Comparison of ENCODE assay signal across 12 cellular contexts in genomic region chr12:553216-554000, GRCh38.
DNase-seq lines count a peak whose midpoint lies in the region; ATAC-seq and TF ChIP-seq lines count a peak whose summit lies in the region.
"Had no signal": no experiment of that assay in that cellular context is flagged by ENCODE, and none has a peak within 500 bp of the region (broad histone marks: within the 10 kb centered on the region; RNA-seq: fewer than 3 reads in every experiment).

No MANE protein-coding gene starts in this region.

- H3K27ac ChIP-seq in skeletal muscle tissue (ENCODE audit: low read depth, low read length) = peak overlapping the region; percentile 22
- H3K27ac ChIP-seq in transverse colon = no peak overlapping the region
- H3K27ac ChIP-seq: HL-60 had no signal

- H3K27me3 ChIP-seq in skeletal muscle tissue (ENCODE audit: control insufficient read depth in 3 of 3, insufficient read depth in 3 of 3, low read length in 3 of 3) = no peaks in the 10 kb centered on the region
- H3K27me3 ChIP-seq in transverse colon = no peaks in the 10 kb centered on the region

- intact Hi-C loops in activated CD4-positive, alpha-beta T cell treated with anti-CD3 and anti-CD28 coated beads for 36 hours (cut with DNase I, micrococcal nuclease) = no loop called here
- intact Hi-C loops in transverse colon (cut with DNase I; ENCODE audit: low total_unique reads) = no loop called here

- no peaks in the 10 kb centered on the region for H3K27me3 Mint-ChIP-seq in activated CD4-positive, alpha-beta T cell treated with anti-CD3 and anti-CD28 coated beads for 36 hours

- peaks cover 25 to 45% (median 29%) of the 10 kb centered on the region in 3 donors for H3K4me1 ChIP-seq in skeletal muscle tissue (ENCODE audit: control insufficient read depth in 3 of 3, insufficient read depth in 3 of 3, low read length in 3 of 3)
- peaks cover 0 to 4% (median 0%) of the 10 kb centered on the region in 4 donors for H3K4me1 ChIP-seq in transverse colon

- peaks cover 45% of the 10 kb centered on the region for H3K4me1 Mint-ChIP-seq in activated CD4-positive, alpha-beta T cell treated with anti-CD3 and anti-CD28 coated beads for 36 hours

- H3K9me3 ChIP-seq in skeletal muscle tissue (ENCODE audit: control insufficient read depth in 3 of 3, low read length in 3 of 3) = no peaks in the 10 kb centered on the region
- H3K9me3 ChIP-seq in transverse colon = no peaks in the 10 kb centered on the region

- in situ Hi-C loops in transverse colon (cut with MboI; ENCODE audit: low pct_ligation_motif_present in 1 of 4, low pct_unique_long_range_greater_than_20kb in 1 of 4, low sequenced_read_pairs in 3 of 4) = loop anchor here in 2 of 4 donors (5.0 to 25.0 kb wide), 4 partner anchors 101 to 384 kb away; partner anchors contain the start of gene RAD52 (in 1 of the 2)

- TF ChIP-seq POLR2A in erythroblast (IDR thresholded peaks at IDR 0.05; ENCODE audit: low read length) (no peak), transverse colon (IDR thresholded peaks at IDR 0.05) (no peak)

- peak; percentile 68 for DNase-seq in activated CD4-positive, alpha-beta T cell treated with anti-CD3 and anti-CD28 coated beads for 36 hours
- no peak for DNase-seq in activated CD4-positive, alpha-beta T cell treated with anti-CD3 and anti-CD28 coated beads, Interleukin-2, amount 50 U/mL, for 48 hours
- DNase-seq in KG1 (lab: John Stamatoyannopoulos, UW) (peak; percentile 67), SIG-M5 (lab: John Stamatoyannopoulos, UW) (no peak), erythroblast (lab: John Stamatoyannopoulos, UW) (no peak), transverse colon (no peak)
- peak; percentile 41 to 69 for DNase-seq in activated naive CD4-positive, alpha-beta T cell treated with anti-CD3 and anti-CD28 coated beads, Interleukin-2, amount 50 U/mL, for 72 hours (ENCODE audit: low spot score in 2 of 2)
- DNase-seq: amniotic stem cell, GF-D8, NCI-H1436 had no signal

- no peak for TF ChIP-seq CTCF in transverse colon (IDR thresholded peaks at IDR 0.05)

- H3K4me3 ChIP-seq in skeletal muscle tissue (ENCODE audit: low read length in 3 of 3) (peak overlapping the region in 1 of 3 donors; percentile 22), transverse colon (no peak overlapping the region)

- H3K36me3 Mint-ChIP-seq in activated CD4-positive, alpha-beta T cell treated with anti-CD3 and anti-CD28 coated beads for 36 hours (ENCODE audit: low read depth) = peaks cover 6% of the 10 kb centered on the region
- peaks cover 11% of the 10 kb centered on the region in 2 donors for H3K36me3 Mint-ChIP-seq in activated naive CD4-positive, alpha-beta T cell treated with anti-CD3 and anti-CD28 coated beads, Interleukin-2, amount 50 U/mL, for 72 hours

- peaks cover 0 to 6% (median 2%) of the 10 kb centered on the region in 3 donors for H3K36me3 ChIP-seq in skeletal muscle tissue (ENCODE audit: control insufficient read depth in 3 of 3, insufficient read depth in 3 of 3, low read length in 3 of 3)
- H3K36me3 ChIP-seq in transverse colon = no peaks in the 10 kb centered on the region

- H3K9me3 Mint-ChIP-seq in activated CD4-positive, alpha-beta T cell treated with anti-CD3 and anti-CD28 coated beads for 36 hours (ENCODE audit: low read depth) = no peaks in the 10 kb centered on the region
- H3K9me3 Mint-ChIP-seq in activated naive CD4-positive, alpha-beta T cell treated with anti-CD3 and anti-CD28 coated beads, Interleukin-2, amount 50 U/mL, for 72 hours = no peaks in the 10 kb centered on the region

- H3K27ac Mint-ChIP-seq in activated CD4-positive, alpha-beta T cell treated with anti-CD3 and anti-CD28 coated beads for 36 hours = peak overlapping the region; percentile 91
- peak overlapping the region; percentile 93 to 94 for H3K27ac Mint-ChIP-seq in activated naive CD4-positive, alpha-beta T cell treated with anti-CD3 and anti-CD28 coated beads, Interleukin-2, amount 50 U/mL, for 72 hours

- CTCF ChIA-PET in activated CD4-positive, alpha-beta T cell treated with anti-CD3 and anti-CD28 coated beads for 36 hours (lab: Charles Lee) = interaction anchor here (0.6 to 1.4 kb wide), 5 partner anchors 100 to 261 kb away, joined by 3 to 6 read pairs (median 3); no protein-coding TSS in a partner anchor

- WGBS in transverse colon (ENCODE audit: low coverage in 1 of 2), 2 donors = 52 to 80% methylated on average over 11 to 23 of the region's 23 CpGs

- ATAC-seq in activated CD4-positive, alpha-beta T cell treated with anti-CD3 and anti-CD28 coated beads for 36 hours = peak; percentile 80
- ATAC-seq in activated naive CD4-positive, alpha-beta T cell treated with anti-CD3 and anti-CD28 coated beads, Interleukin-2, amount 50 U/mL, for 72 hours = peak; percentile 68 to 90

- no peak overlapping the region for H3K9ac ChIP-seq in skeletal muscle tissue (ENCODE audit: low read depth in 1 of 3, low read length in 3 of 3)

- no peak for TF ChIP-seq EP300 in transverse colon (IDR thresholded peaks at IDR 0.05; ENCODE audit: low read depth)

- POLR2A ChIA-PET in activated CD4-positive, alpha-beta T cell treated with anti-CD3 and anti-CD28 coated beads for 36 hours (lab: Charles Lee) = no interaction called here

- peak overlapping the region; percentile 82 for H3K4me3 Mint-ChIP-seq in activated CD4-positive, alpha-beta T cell treated with anti-CD3 and anti-CD28 coated beads for 36 hours

Comparison
In these comparisons a context has a peak if more than half of its experiments do, and no peak if none do; other contexts are left out.
1. DNase-seq: peak in activated CD4-positive, alpha-beta T cell treated with anti-CD3 and anti-CD28 coated beads for 36 hours (single experiment), KG1 (single experiment) and activated naive CD4-positive, alpha-beta T cell treated with anti-CD3 and anti-CD28 coated beads, Interleukin-2, amount 50 U/mL, for 72 hours (2 of 2); none in activated CD4-positive, alpha-beta T cell treated with anti-CD3 and anti-CD28 coated beads, Interleukin-2, amount 50 U/mL, for 48 hours (0 of 2), SIG-M5 (single experiment), erythroblast (0 of 2) and transverse colon (single experiment).